In the genomic region with DNA sequence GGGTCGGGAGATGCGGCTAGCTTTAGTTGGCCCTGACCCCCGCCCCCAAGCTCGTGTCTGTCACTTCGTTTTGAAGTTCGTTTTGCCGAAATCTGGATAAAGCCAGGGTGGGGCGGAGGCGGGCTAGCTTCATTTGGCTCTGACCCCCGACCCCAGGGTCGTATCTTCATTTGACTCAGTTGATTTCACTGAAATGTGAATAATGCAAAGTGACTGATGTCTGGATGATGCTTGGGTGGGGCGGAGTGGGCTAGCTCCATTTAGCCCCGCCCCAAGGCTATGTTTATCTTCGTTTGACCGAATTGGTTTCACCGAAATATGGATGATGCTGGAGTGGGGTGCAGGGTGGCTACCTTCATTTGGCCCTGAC, we compare ENCODE assay signal across 8 cellular contexts. TPM values are rescaled to one million over a fixed set of nuclear protein-coding genes. Genes with fewer than 3 reads are reported as not detected.
A peak's percentile ranks its signal among the peaks of the same experiment; 100 is the strongest.
DNase-seq lines count a peak whose midpoint lies in the region; ATAC-seq and TF ChIP-seq lines count a peak whose summit lies in the region.

No MANE protein-coding gene starts in this region.

- peaks cover 28% of the 10 kb centered on the region for H3K4me1 ChIP-seq in Karpas-422 (ENCODE audit: low read length)

- no peaks in the 10 kb centered on the region for H3K9me3 Mint-ChIP-seq in osteocyte (ENCODE audit: unreplicated experiment)

- peak; percentile 35 for ATAC-seq in GM19438 (IDR thresholded peaks at IDR 0.05; ENCODE audit: low read depth, unreplicated experiment)

- TF ChIP-seq CTCF in AG10803 (conservative IDR thresholded peaks at IDR 0.05; ENCODE audit: low read length) (no peak), fibroblast of pulmonary artery (IDR thresholded peaks at IDR 0.05; ENCODE audit: low read length, missing control alignments) (no peak), osteocyte (IDR thresholded peaks at IDR 0.05) (no peak)

- peak overlapping the region; percentile 77 for H3K27ac ChIP-seq in Karpas-422 (ENCODE audit: low read length)

- H3K9ac ChIP-seq in Karpas-422 (ENCODE audit: low read length), result peak overlapping the region; percentile 100

- H3K9me2 ChIP-seq in Karpas-422 (replicated peaks; ENCODE audit: insufficient read depth, low read length), result no peaks in the 10 kb centered on the region

- H3K9me3 ChIP-seq in Karpas-422 (ENCODE audit: low read length), result no peaks in the 10 kb centered on the region; the same call in 1 of the 2 replicates

- H3K36me3 Mint-ChIP-seq in osteocyte (ENCODE audit: unreplicated experiment), result peaks cover 26% of the 10 kb centered on the region

- H3K36me3 ChIP-seq in Karpas-422 (ENCODE audit: insufficient read depth, low read length), result peaks cover 44% of the 10 kb centered on the region

- H3K4me3 ChIP-seq in AG10803 (ENCODE audit: low read length) (peak overlapping the region; percentile 96), Karpas-422 (ENCODE audit: low read length) (peak overlapping the region; percentile 99), fibroblast of pulmonary artery (replicated peaks; ENCODE audit: low read depth, low read length) (peak overlapping the region; percentile 98)

- H3K4me2 ChIP-seq in Karpas-422 (ENCODE audit: low read depth, low read length, poor library complexity, severe bottlenecking), result peak overlapping the region; percentile 86

- peak; percentile 14 for DNase-seq in AG10803 (ENCODE audit: low read depth)
- peak; percentile 85 for DNase-seq in Karpas-422
- peak; percentile 23 for DNase-seq in activated T-cell treated with anti-CD3 and anti-CD28 coated beads for 24 hours (ENCODE audit: low read depth)
- peak; percentile 22 for DNase-seq in fibroblast of pulmonary artery (ENCODE audit: low read depth)
- no peak for DNase-seq in osteocyte (ENCODE audit: extremely low spot score, unreplicated experiment)
- DNase-seq in DMS153 (lab: John Stamatoyannopoulos, UW), result no peak
- DNase-seq in retina, result no peak

- H2AFZ ChIP-seq in Karpas-422 (ENCODE audit: low read length), result 0 out of 2 replicates have a peak overlapping the region, but pooled peaks have one; percentile 53

- H3K27ac Mint-ChIP-seq in osteocyte (ENCODE audit: unreplicated experiment), result peak overlapping the region; percentile 97

- no peaks in the 10 kb centered on the region for H3K27me3 ChIP-seq in Karpas-422 (ENCODE audit: low read length)

- no peaks in the 10 kb centered on the region for H3K27me3 Mint-ChIP-seq in osteocyte (ENCODE audit: unreplicated experiment)

- H3K79me2 ChIP-seq in Karpas-422 (ENCODE audit: low read length), result peaks cover 62% of the 10 kb centered on the region

- peaks cover 31% of the 10 kb centered on the region for H4K20me1 ChIP-seq in Karpas-422 (ENCODE audit: insufficient read depth, low read depth, low read length)

- peak overlapping the region; percentile 93 for H3K4me3 Mint-ChIP-seq in osteocyte (ENCODE audit: unreplicated experiment)

- peaks cover 25% of the 10 kb centered on the region for H3K4me1 Mint-ChIP-seq in osteocyte (ENCODE audit: unreplicated experiment)

RNA-seq across cellular contexts. Expression of a gene that starts 0.7 kb away (rescaled TPM):
- 50.1 and 56.2 TPM in 2 replicates for total RNA-seq in Karpas-422 (2014; rRNA removed; shearing (Covaris generic); ENCODE audit: low replicate concordance)
- 82.5 and 85.3 TPM in 2 replicates for total RNA-seq in osteocyte

Comparison
In these comparisons a context has a peak if more than half of its experiments do, and no peak if none do; other contexts are left out.
1. DNase-seq: peak in AG10803 (single experiment), Karpas-422 (single experiment), activated T-cell treated with anti-CD3 and anti-CD28 coated beads for 24 hours (single experiment) and fibroblast of pulmonary artery (single experiment); none in osteocyte (single experiment), DMS153 (single experiment) and retina (single experiment).
2. Peak in every context shown above with its lines, with median percentiles within 50 percentile points of each other: H3K4me3 ChIP-seq.